ENCODE assay signal across 32 cellular contexts in the genomic region with DNA sequence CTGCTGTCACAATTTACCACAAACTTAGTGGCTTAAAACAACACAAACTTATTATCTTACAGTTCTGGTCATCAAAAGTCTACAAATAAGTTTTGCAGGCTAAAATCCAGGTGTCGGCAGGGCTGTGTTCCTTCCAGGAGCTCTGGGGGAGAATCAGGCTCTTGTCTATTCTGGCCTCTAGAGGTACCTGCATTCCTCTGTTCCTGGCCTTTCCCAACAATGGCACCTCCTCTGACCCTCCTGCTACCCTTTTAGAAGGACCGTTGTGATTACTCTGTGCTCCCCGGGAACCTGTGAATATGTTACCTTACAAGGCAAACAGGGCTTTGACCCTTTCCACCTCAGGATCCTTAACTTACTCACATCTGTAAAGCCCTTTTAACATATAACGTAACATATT.
"Had no signal": no experiment of that assay in that cellular context is flagged by ENCODE, and none has a peak within 500 bp of the region (broad histone marks: within the 10 kb centered on the region; RNA-seq: fewer than 3 reads in every experiment).

No MANE protein-coding gene starts in this region.

- H3K4me3 ChIP-seq: Peyer's patch, SJSA1 had no signal

- H3K27me3 ChIP-seq: Peyer's patch had no signal

- H3K27ac ChIP-seq: KMS-11, Peyer's patch, SJSA1 had no signal

- ATAC-seq: PC-3 had no signal

- H3K9me3 ChIP-seq: Peyer's patch, SJSA1, SK-N-SH had no signal

- H3K4me2 ChIP-seq: KMS-11, SK-N-SH had no signal

- H3K36me3 ChIP-seq: Peyer's patch, SJSA1 had no signal

- H3K9me2 ChIP-seq: SK-N-SH had no signal

- H3K4me1 ChIP-seq: Peyer's patch, SJSA1 had no signal

- H3K9ac ChIP-seq: KMS-11, SK-N-SH had no signal

- DNase-seq: Karpas-422, MM.1S, MV-4-11, NCI-H1092, NCI-H1105, NCI-H1417 treated with DMSO at 0.1 percent for 48 hours, NCI-H1436 treated with DMSO at 0.1 percent for 48 hours, NCI-H1694, NCI-H187, NCI-H1930, NCI-H2029 treated with DMSO at 0.1 percent for 48 hours, NCI-H2081 treated with DMSO at 0.1 percent for 48 hours, NCI-H2107, NCI-H2171, NCI-H226, NCI-H446 treated with DMSO at 0.1 percent for 48 hours, NCI-H510A, NCI-H524, NCI-H526, NCI-H69, NCI-H748 treated with DMSO at 0.1 percent for 48 hours, NCI-H82, OCI-M1, PC-3, Peyer's patch, Right ventricle myocardium superior, RPMI8226, SHP77 treated with DMSO at 0.1 percent for 48 hours, SK-N-SH, SW 1271 had no signal
